ENCODE assay signal across 15 cellular contexts in genomic region chr7:6444516-6445269, GRCh38. TPM values are rescaled to one million over a fixed set of nuclear protein-coding genes. Genes with fewer than 3 reads are reported as not detected.
A peak's percentile ranks its signal among the peaks of the same experiment; 100 is the strongest.
DNase-seq lines count a peak whose midpoint lies in the region; ATAC-seq and TF ChIP-seq lines count a peak whose summit lies in the region.
"Had no signal": no experiment of that assay in that cellular context is flagged by ENCODE, and none has a peak within 500 bp of the region (broad histone marks: within the 10 kb centered on the region; RNA-seq: fewer than 3 reads in every experiment).

No MANE protein-coding gene starts in this region.

- H3K4me3 Mint-ChIP-seq in CD4-positive, CD25-positive, alpha-beta regulatory T cell, result peak overlapping the region; percentile 47 to 89 (median 74)
- H3K4me3 Mint-ChIP-seq in T-helper 17 cell, result peak overlapping the region; percentile 12
- peak overlapping the region in 8 of 10 donors; percentile 1 to 83 (median 44) for H3K4me3 Mint-ChIP-seq in naive thymus-derived CD8-positive, alpha-beta T cell
- peak overlapping the region in 1 of 2 donors; percentile 23 for H3K4me3 Mint-ChIP-seq in stimulated activated naive CD8-positive, alpha-beta T cell treated with anti-CD3 and anti-CD28 coated beads, Interleukin-15, amount 100 ng/mL, for 72 hours

- no peaks in the 10 kb centered on the region for H3K9me2 ChIP-seq in HCT116 (ENCODE audit: insufficient read depth)

- H3K36me3 ChIP-seq in CD4-positive, CD25-positive, alpha-beta regulatory T cell (ENCODE audit: control insufficient read depth, insufficient read depth, low read length), result peaks cover 33% of the 10 kb centered on the region
- H3K36me3 ChIP-seq in HCT116 (ENCODE audit: control insufficient read depth in 1 of 2, insufficient read depth in 2 of 2, low read length in 2 of 2), result peaks cover 8 to 37% of the 10 kb centered on the region in 2 experiments; a peak in 3 of 4 replicates

- no peak overlapping the region for H2AFZ ChIP-seq in HCT116 (ENCODE audit: low read depth, low read length, poor library complexity, severe bottlenecking)

- no peak for TF ChIP-seq CTCF in HCT116 (IDR thresholded peaks at IDR 0.05 in 2 of 3, conservative IDR thresholded peaks at IDR 0.05 in 1 of 3; ENCODE audit: borderline replicate concordance in 1 of 3, insufficient read depth in 1 of 3, low read depth in 2 of 3, low read length in 2 of 3)

- no peaks in the 10 kb centered on the region for H3K9me3 Mint-ChIP-seq in CD4-positive, CD25-positive, alpha-beta regulatory T cell
- H3K9me3 Mint-ChIP-seq in naive thymus-derived CD8-positive, alpha-beta T cell, result no peaks in the 10 kb centered on the region
- H3K9me3 Mint-ChIP-seq in stimulated activated naive CD8-positive, alpha-beta T cell treated with anti-CD3 and anti-CD28 coated beads, Interleukin-15, amount 100 ng/mL, for 72 hours, result no peaks in the 10 kb centered on the region

- H3K4me1 ChIP-seq in CD4-positive, CD25-positive, alpha-beta regulatory T cell (ENCODE audit: control insufficient read depth, insufficient read depth, low read length, poor library complexity, severe bottlenecking), result peaks cover 13% of the 10 kb centered on the region
- peaks cover 44 to 76% of the 10 kb centered on the region in 2 experiments for H3K4me1 ChIP-seq in HCT116 (ENCODE audit: control insufficient read depth in 1 of 2, insufficient read depth in 2 of 2, low read length in 2 of 2)
- H3K4me1 ChIP-seq: pancreas had no signal

- POLR2A ChIA-PET in HCT116 (lab: Charles Lee), result interaction anchor here (0.5 to 1.6 kb wide), 2 partner anchors 9 to 108 kb away, joined by 3 read pairs; no protein-coding TSS in a partner anchor
- POLR2A ChIA-PET in naive thymus-derived CD8-positive, alpha-beta T cell (lab: Charles Lee), result interaction anchor here (3.9 kb wide), 1 partner anchor 8 kb away, joined by 31 read pairs; no protein-coding TSS in a partner anchor

- ATAC-seq in CD4-positive, CD25-positive, alpha-beta regulatory T cell (ENCODE audit: low read depth in 2 of 2), result no peak
- ATAC-seq in HCT116 (no peak), T-helper 17 cell (no peak), GM21786 (IDR thresholded peaks at IDR 0.05; ENCODE audit: unreplicated experiment) (no peak)
- no peak for ATAC-seq in naive thymus-derived CD8-positive, alpha-beta T cell
- ATAC-seq in stimulated activated naive CD8-positive, alpha-beta T cell treated with anti-CD3 and anti-CD28 coated beads, Interleukin-15, amount 100 ng/mL, for 72 hours, result no peak
- ATAC-seq: left colon, pancreas had no signal

- CTCF ChIA-PET in HCT116 (lab: Charles Lee), result no interaction called here

- no peak for TF ChIP-seq RAD21 in HCT116 (IDR thresholded peaks at IDR 0.05; ENCODE audit: low read depth)

- H3K9ac ChIP-seq in HCT116 (ENCODE audit: low read length), result peak overlapping the region; percentile 62

- H3K27me3 ChIP-seq in CD4-positive, CD25-positive, alpha-beta regulatory T cell (ENCODE audit: control insufficient read depth, insufficient read depth, low read length), result no peaks in the 10 kb centered on the region
- H3K27me3 ChIP-seq in HCT116 (ENCODE audit: insufficient read depth, low read length), result no peaks in the 10 kb centered on the region
- H3K27me3 ChIP-seq: pancreas had no signal

- intact Hi-C loops in HCT116 (cut with micrococcal nuclease), result no loop called here

- no peaks in the 10 kb centered on the region for H3K9me3 ChIP-seq in CD4-positive, CD25-positive, alpha-beta regulatory T cell (ENCODE audit: control insufficient read depth in 2 of 2, low read length in 2 of 2)
- no peaks in the 10 kb centered on the region for H3K9me3 ChIP-seq in HCT116 (ENCODE audit: control insufficient read depth in 1 of 2, insufficient read depth in 1 of 2, low read depth in 1 of 2, low read length in 2 of 2)
- H3K9me3 ChIP-seq in T-helper 17 cell (ENCODE audit: control insufficient read depth, low read length, poor library complexity, severe bottlenecking), result no peaks in the 10 kb centered on the region
- H3K9me3 ChIP-seq: pancreas had no signal

- peaks cover 9 to 59% (median 27%) of the 10 kb centered on the region in 4 donors for H3K4me1 Mint-ChIP-seq in CD4-positive, CD25-positive, alpha-beta regulatory T cell
- peaks cover 31% of the 10 kb centered on the region for H3K4me1 Mint-ChIP-seq in T-helper 17 cell
- peaks cover 21 to 64% (median 56%) of the 10 kb centered on the region in 4 donors for H3K4me1 Mint-ChIP-seq in naive thymus-derived CD8-positive, alpha-beta T cell
- H3K4me1 Mint-ChIP-seq in stimulated activated naive CD8-positive, alpha-beta T cell treated with anti-CD3 and anti-CD28 coated beads, Interleukin-15, amount 100 ng/mL, for 72 hours, result peaks cover 64% of the 10 kb centered on the region

- H3K27ac Mint-ChIP-seq in CD4-positive, CD25-positive, alpha-beta regulatory T cell, result peak overlapping the region in 1 of 3 donors; percentile 39
- H3K27ac Mint-ChIP-seq in T-helper 17 cell, result no peak overlapping the region
- H3K27ac Mint-ChIP-seq in naive thymus-derived CD8-positive, alpha-beta T cell, result peak overlapping the region in 5 of 10 donors; percentile 3 to 85 (median 35)
- H3K27ac Mint-ChIP-seq in stimulated activated naive CD8-positive, alpha-beta T cell treated with anti-CD3 and anti-CD28 coated beads, Interleukin-15, amount 100 ng/mL, for 72 hours, result peak overlapping the region in 1 of 2 donors; percentile 59

- RAD21 ChIA-PET in HCT116 (lab: Charles Lee; ENCODE audit: low non-redundant PET in 1 of 2, low total read pairs in 2 of 2, uncharacterized antibody in 2 of 2, unreplicated experiment in 2 of 2), result no interaction called here

- no peak overlapping the region for H3K4me3 ChIP-seq in CD4-positive, CD25-positive, alpha-beta regulatory T cell (ENCODE audit: low read depth, low read length)
- H3K4me3 ChIP-seq in HCT116 (replicated peaks in 1 of 2; ENCODE audit: low read depth in 1 of 2, low read length in 2 of 2), result peak overlapping the region in 1 of 2 experiments; percentile 37; a peak in 2 of 4 replicates
- H3K4me3 ChIP-seq: pancreas, SK-N-MC had no signal

- BruUV-seq in HCT116 (replicated peaks; lab: Mats Ljungman, UMichigan), result TSS peak; percentile 20

- no peak overlapping the region for H3K27ac ChIP-seq in CD4-positive, CD25-positive, alpha-beta regulatory T cell (ENCODE audit: insufficient read depth, low read length, poor library complexity, severe bottlenecking)
- H3K27ac ChIP-seq in HCT116 (ENCODE audit: low read depth, low read length), result peak overlapping the region; percentile 85
- H3K27ac ChIP-seq: pancreas, SK-N-MC had no signal

- peaks cover 8% of the 10 kb centered on the region for H3K27me3 Mint-ChIP-seq in CD4-positive, CD25-positive, alpha-beta regulatory T cell
- no peaks in the 10 kb centered on the region for H3K27me3 Mint-ChIP-seq in T-helper 17 cell
- no peaks in the 10 kb centered on the region for H3K27me3 Mint-ChIP-seq in naive thymus-derived CD8-positive, alpha-beta T cell
- no peaks in the 10 kb centered on the region for H3K27me3 Mint-ChIP-seq in stimulated activated naive CD8-positive, alpha-beta T cell treated with anti-CD3 and anti-CD28 coated beads, Interleukin-15, amount 100 ng/mL, for 72 hours

- H4K20me1 ChIP-seq in HCT116 (ENCODE audit: insufficient read depth), result peaks cover 4% of the 10 kb centered on the region; the same call in 1 of the 2 replicates

- peaks cover 75% of the 10 kb centered on the region for H3K79me2 ChIP-seq in HCT116 (ENCODE audit: insufficient read depth, low read length)

- no peak for DNase-seq in CD4-positive, CD25-positive, alpha-beta regulatory T cell
- DNase-seq in HCT116 (ENCODE audit: low read depth, low spot score) (no peak), T-helper 17 cell (no peak), mucosa of gallbladder (ENCODE audit: low spot score) (no peak), DMS79 (lab: John Stamatoyannopoulos, UW) (no peak)
- DNase-seq in naive thymus-derived CD8-positive, alpha-beta T cell, result no peak
- no peak for DNase-seq in stimulated activated naive CD8-positive, alpha-beta T cell treated with anti-CD3 and anti-CD28 coated beads, Interleukin-15, amount 100 ng/mL, for 72 hours
- DNase-seq: activated CD4-positive, alpha-beta T cell treated with anti-CD3 and anti-CD28 coated beads, Interleukin-2, amount 50 U/mL, for 1 hour; activated naive CD4-positive, alpha-beta T cell treated with anti-CD3 and anti-CD28 coated beads, Interleukin-2, amount 50 U/mL, for 16 hours; left colon; NCI-H524 treated with DMSO at 0.1 percent for 48 hours; pancreas; stimulated activated naive CD4-positive, alpha-beta T cell treated with Interleukin-2 at 50 U/mL for 16 hours had no signal

- no peak for TF ChIP-seq POLR2A in HCT116 (IDR thresholded peaks at IDR 0.05; ENCODE audit: borderline replicate concordance, extremely low read depth, insufficient read depth, insufficient read length)

- H3K4me2 ChIP-seq in HCT116 (ENCODE audit: low read length), result peak overlapping the region; percentile 71

- peaks cover 37% of the 10 kb centered on the region for H3K36me3 Mint-ChIP-seq in CD4-positive, CD25-positive, alpha-beta regulatory T cell
- H3K36me3 Mint-ChIP-seq in T-helper 17 cell (ENCODE audit: low read depth), result peaks cover 7% of the 10 kb centered on the region
- peaks cover 6 to 53% (median 11%) of the 10 kb centered on the region in 3 donors for H3K36me3 Mint-ChIP-seq in naive thymus-derived CD8-positive, alpha-beta T cell

TF ChIP-seq in HCT116, 20 proteins besides CTCF, POLR2A, EP300 and RAD21:
- TF ChIP-seq CBX3 (IDR thresholded peaks at IDR 0.05; ENCODE audit: low read depth), result no peak
- no peak for TF ChIP-seq CEBPB (IDR thresholded peaks at IDR 0.05; ENCODE audit: low read depth)
- no peak for TF ChIP-seq ELF1 (IDR thresholded peaks at IDR 0.05; ENCODE audit: borderline replicate concordance, low read depth)

RNA-seq across cellular contexts. Expression of gene DAGLB, which starts 3.1 kb away (rescaled TPM):
- total RNA-seq in CD4-positive, CD25-positive, alpha-beta regulatory T cell, result 33.2 TPM
- polyA plus RNA-seq in CD4-positive, CD25-positive, alpha-beta regulatory T cell, result 10 to 100 TPM in 3 of 4 donors, 1 to 10 TPM in 1; 5.9 to 13.8 (median 11.7) TPM
- 30.2 TPM for total RNA-seq in HCT116 (2021; ENCODE audit: unreplicated experiment)
- polyA plus RNA-seq in HCT116 (2012), result 17.1 and 18.3 TPM in 2 replicates
- 10 to 100 TPM; 19.6 to 26.8 TPM for total RNA-seq in T-helper 17 cell
- total RNA-seq in naive thymus-derived CD8-positive, alpha-beta T cell, result 10 to 100 TPM; 75.4 to 78.1 TPM
- 10 to 100 TPM in 1 of 3 donors, 1 to 10 TPM in 2; 7.2 to 11.9 (median 7.6) TPM for polyA plus RNA-seq in naive thymus-derived CD8-positive, alpha-beta T cell
- total RNA-seq in mucosa of gallbladder, result 28.8 TPM

RNA-seq across cellular contexts. Expression of gene KDELR2, which starts 39.3 kb away (rescaled TPM):
- total RNA-seq in CD4-positive, CD25-positive, alpha-beta regulatory T cell, result 39.9 TPM
- 10 to 100 TPM; 52.8 to 74.9 (median 56.6) TPM for polyA plus RNA-seq in CD4-positive, CD25-positive, alpha-beta regulatory T cell
- total RNA-seq in HCT116 (2021; ENCODE audit: unreplicated experiment) (123 TPM), T-helper 17 cell (10 to 100 TPM; 38.3 to 38.4 TPM), mucosa of gallbladder (188 TPM)
- polyA plus RNA-seq in HCT116 (2012), result 50.1 and 55.0 TPM in 2 replicates
- 10 to 100 TPM; 33.1 to 35.3 TPM for total RNA-seq in naive thymus-derived CD8-positive, alpha-beta T cell
- polyA plus RNA-seq in naive thymus-derived CD8-positive, alpha-beta T cell, result 10 to 100 TPM; 39.2 to 51.1 (median 42.0) TPM
